ENCODE assay signal across 1 cellular context in genomic region chr10:77905086-77905735, GRCh38.
TF ChIP-seq lines count a peak whose summit lies in the region.

No MANE protein-coding gene starts in this region.

TF ChIP-seq in H1, 55 proteins besides CTCF, POLR2A, EP300 and RAD21:
- no peak for TF ChIP-seq CHD2 (IDR thresholded peaks at IDR 0.05; ENCODE audit: low read length)
- no peak for TF ChIP-seq SIRT6 (IDR thresholded peaks at IDR 0.05; ENCODE audit: low read length)
- TF ChIP-seq ASH2L (IDR thresholded peaks at IDR 0.05; ENCODE audit: low read length), result no peak
